ENCODE assay signal across 17 cellular contexts in genomic region chr10:116073025-116073424, GRCh38.
"Had no signal": no experiment of that assay in that cellular context is flagged by ENCODE, and none has a peak within 500 bp of the region (broad histone marks: within the 10 kb centered on the region; RNA-seq: fewer than 3 reads in every experiment).

No MANE protein-coding gene starts in this region.

- DNase-seq: activated CD4-positive, alpha-beta T cell treated with anti-CD3 and anti-CD28 coated beads, Interleukin-2, amount 50 U/mL, for 48 hours; activated CD4-positive, CD25-positive, alpha-beta regulatory T cell treated with anti-CD3 and anti-CD28 coated beads, Interleukin-2, amount 50 U/mL, for 72 hours; activated CD8-positive, alpha-beta memory T cell treated with anti-CD3 and anti-CD28 coated beads, Interleukin-2, amount 10 ng/mL, durations not matched to agents 7 days and 5 days; activated gamma-delta T cell; activated naive CD8-positive, alpha-beta T cell treated with anti-CD3 and anti-CD28 coated beads for 36 hours; activated T-cell treated with anti-CD3 and anti-CD28 coated beads, Interleukin-2, amount 50 U/mL, for 24 hours; brain microvascular endothelial cell; effector memory CD4-positive, alpha-beta T cell; immature natural killer cell; left cardiac atrium; mammary epithelial cell; naive thymus-derived CD4-positive, alpha-beta T cell; occipital lobe; trophoblast cell had no signal

- H3K4me3 Mint-ChIP-seq: activated CD8-positive, alpha-beta memory T cell treated with anti-CD3 and anti-CD28 coated beads, Interleukin-2, amount 10 ng/mL, durations not matched to agents 7 days and 5 days; activated naive CD8-positive, alpha-beta T cell treated with anti-CD3 and anti-CD28 coated beads for 36 hours; activated T-cell treated with anti-CD3 and anti-CD28 coated beads, Interleukin-2, amount 50 U/mL, for 24 hours; immature natural killer cell; naive thymus-derived CD4-positive, alpha-beta T cell; stimulated activated memory B cell treated with anti-CD40 and anti-IgM and Interleukin-4, amounts not matched to agents 10 μg/mL and 1 μg/mL and 100 μg/mL, for 72 hours had no signal

- H3K9me3 ChIP-seq: prostate gland, right lobe of liver had no signal

- H3K9me3 Mint-ChIP-seq: activated T-cell treated with anti-CD3 and anti-CD28 coated beads, Interleukin-2, amount 50 U/mL, for 24 hours; naive thymus-derived CD4-positive, alpha-beta T cell; stimulated activated memory B cell treated with anti-CD40 and anti-IgM and Interleukin-4, amounts not matched to agents 10 μg/mL and 1 μg/mL and 100 μg/mL, for 72 hours had no signal

- H3K27ac ChIP-seq: brain microvascular endothelial cell, prostate gland had no signal

- H3K4me1 ChIP-seq: prostate gland had no signal

- H3K4me3 ChIP-seq: prostate gland, right lobe of liver had no signal

- H3K27me3 ChIP-seq: brain microvascular endothelial cell, right lobe of liver had no signal

- H3K4me1 Mint-ChIP-seq: activated CD8-positive, alpha-beta memory T cell treated with anti-CD3 and anti-CD28 coated beads, Interleukin-2, amount 10 ng/mL, durations not matched to agents 7 days and 5 days; activated naive CD8-positive, alpha-beta T cell treated with anti-CD3 and anti-CD28 coated beads for 36 hours; immature natural killer cell; naive thymus-derived CD4-positive, alpha-beta T cell; stimulated activated memory B cell treated with anti-CD40 and anti-IgM and Interleukin-4, amounts not matched to agents 10 μg/mL and 1 μg/mL and 100 μg/mL, for 72 hours had no signal

- H3K27ac Mint-ChIP-seq: activated CD8-positive, alpha-beta memory T cell treated with anti-CD3 and anti-CD28 coated beads, Interleukin-2, amount 10 ng/mL, durations not matched to agents 7 days and 5 days; activated naive CD8-positive, alpha-beta T cell treated with anti-CD3 and anti-CD28 coated beads for 36 hours; activated T-cell treated with anti-CD3 and anti-CD28 coated beads, Interleukin-2, amount 50 U/mL, for 24 hours; immature natural killer cell; naive thymus-derived CD4-positive, alpha-beta T cell; stimulated activated memory B cell treated with anti-CD40 and anti-IgM and Interleukin-4, amounts not matched to agents 10 μg/mL and 1 μg/mL and 100 μg/mL, for 72 hours had no signal

- H3K36me3 ChIP-seq: brain microvascular endothelial cell, prostate gland, right lobe of liver had no signal

- H3K27me3 Mint-ChIP-seq: activated CD8-positive, alpha-beta memory T cell treated with anti-CD3 and anti-CD28 coated beads, Interleukin-2, amount 10 ng/mL, durations not matched to agents 7 days and 5 days; activated naive CD8-positive, alpha-beta T cell treated with anti-CD3 and anti-CD28 coated beads for 36 hours; activated T-cell treated with anti-CD3 and anti-CD28 coated beads, Interleukin-2, amount 50 U/mL, for 24 hours; naive thymus-derived CD4-positive, alpha-beta T cell; stimulated activated memory B cell treated with anti-CD40 and anti-IgM and Interleukin-4, amounts not matched to agents 10 μg/mL and 1 μg/mL and 100 μg/mL, for 72 hours had no signal

- ATAC-seq: activated CD8-positive, alpha-beta memory T cell treated with anti-CD3 and anti-CD28 coated beads, Interleukin-2, amount 10 ng/mL, durations not matched to agents 7 days and 5 days; left cardiac atrium; naive thymus-derived CD4-positive, alpha-beta T cell; right lobe of liver; stimulated activated memory B cell treated with anti-CD40 and anti-IgM and Interleukin-4, amounts not matched to agents 10 μg/mL and 1 μg/mL and 100 μg/mL, for 72 hours had no signal

- H3K36me3 Mint-ChIP-seq: activated CD8-positive, alpha-beta memory T cell treated with anti-CD3 and anti-CD28 coated beads, Interleukin-2, amount 10 ng/mL, durations not matched to agents 7 days and 5 days; activated naive CD8-positive, alpha-beta T cell treated with anti-CD3 and anti-CD28 coated beads for 36 hours; immature natural killer cell; naive thymus-derived CD4-positive, alpha-beta T cell; stimulated activated memory B cell treated with anti-CD40 and anti-IgM and Interleukin-4, amounts not matched to agents 10 μg/mL and 1 μg/mL and 100 μg/mL, for 72 hours had no signal
